ENCODE assay signal across 20 cellular contexts in genomic region chr18:654601-655000, GRCh38. TPM values are rescaled to one million over a fixed set of nuclear protein-coding genes. Genes with fewer than 3 reads are reported as not detected.
DNase-seq lines count a peak whose midpoint lies in the region; ATAC-seq and TF ChIP-seq lines count a peak whose summit lies in the region.
"Had no signal": no experiment of that assay in that cellular context is flagged by ENCODE, and none has a peak within 500 bp of the region (broad histone marks: within the 10 kb centered on the region; RNA-seq: fewer than 3 reads in every experiment).

No MANE protein-coding gene starts in this region.

- ATAC-seq in HG03469 (IDR thresholded peaks at IDR 0.05; ENCODE audit: unreplicated experiment) (no peak), HG02973 (IDR thresholded peaks at IDR 0.05; ENCODE audit: unreplicated experiment) (no peak)

- H3F3A ChIP-seq in DOHH2 (ENCODE audit: control insufficient read depth, insufficient read depth), result no peaks in the 10 kb centered on the region

- peak; percentile 28 for DNase-seq in NAMALWA (ENCODE audit: low spot score)
- DNase-seq in neural crest cell (ENCODE audit: low read depth, low spot score), result no peak
- DNase-seq in NCI-H2107 treated with DMSO at 0.1 percent for 48 hours (lab: John Stamatoyannopoulos, UW; ENCODE audit: unreplicated experiment), result no peak
- DNase-seq: AML-193; BE2C; CD4-positive, alpha-beta T cell; CD8-positive, alpha-beta memory T cell; DMS 273 treated with DMSO at 0.1 percent for 48 hours; DMS79; GF-D8; GM23248; H7; HCEC 1CT had no signal

- no peak overlapping the region for H3K4me3 ChIP-seq in DOHH2 (ENCODE audit: low read length)
- H3K4me3 ChIP-seq: BLaER1 treated with 17β-estradiol and CSF1 and Interleukin-3, amounts not matched to agents 10 nM and 100 nM; GM23248 had no signal

- H3K27ac Mint-ChIP-seq in neural crest cell (ENCODE audit: unreplicated experiment), result peak overlapping the region; percentile 43
- H3K27ac Mint-ChIP-seq: CD4-positive, alpha-beta T cell; CD8-positive, alpha-beta memory T cell had no signal

- no peak for TF ChIP-seq CTCF in DOHH2 (IDR thresholded peaks at IDR 0.05; ENCODE audit: low read depth, low read length, poor library complexity, severe bottlenecking)
- TF ChIP-seq CTCF in neural crest cell (conservative IDR thresholded peaks at IDR 0.05), result no peak

- H3K4me1 Mint-ChIP-seq in neural crest cell, result peaks cover 33% of the 10 kb centered on the region

- H3K27me3 Mint-ChIP-seq in neural crest cell (ENCODE audit: low read depth), result no peaks in the 10 kb centered on the region

- no peaks in the 10 kb centered on the region for H3K9me3 Mint-ChIP-seq in neural crest cell
- H3K9me3 Mint-ChIP-seq: CD4-positive, alpha-beta T cell; CD8-positive, alpha-beta memory T cell had no signal

- no peaks in the 10 kb centered on the region for H3K9me3 ChIP-seq in DOHH2 (ENCODE audit: control insufficient read depth, insufficient read depth, low read length)
- H3K9me3 ChIP-seq: BE2C had no signal

- peaks cover 59% of the 10 kb centered on the region for H3K79me2 ChIP-seq in DOHH2 (ENCODE audit: control insufficient read depth, low read length)

- H3K36me3 Mint-ChIP-seq in neural crest cell (ENCODE audit: low read depth), result peaks cover 20% of the 10 kb centered on the region

- peak overlapping the region; percentile 19; the same call in 1 of the 2 replicates for H3K4me2 ChIP-seq in DOHH2 (ENCODE audit: low read length)
- H3K4me2 ChIP-seq: BLaER1 treated with 17β-estradiol and CSF1 and Interleukin-3, amounts not matched to agents 10 nM and 100 nM had no signal

- peak overlapping the region; percentile 56 for H3K4me3 Mint-ChIP-seq in neural crest cell
- H3K4me3 Mint-ChIP-seq: CD14-positive monocyte; CD4-positive, alpha-beta T cell had no signal

- no peak overlapping the region for H3K27ac ChIP-seq in DOHH2 (ENCODE audit: low read depth, low read length)
- H3K27ac ChIP-seq: BLaER1 treated with 17β-estradiol and CSF1 and Interleukin-3, amounts not matched to agents 10 nM and 100 nM; GM23248 had no signal

- peaks cover 20% of the 10 kb centered on the region for H3K36me3 ChIP-seq in DOHH2 (ENCODE audit: control insufficient read depth, low read length)

- H3K4me1 ChIP-seq in DOHH2 (ENCODE audit: control insufficient read depth, low read length), result peaks cover 41% of the 10 kb centered on the region
- H3K4me1 ChIP-seq: BE2C had no signal

- H3K9me2 ChIP-seq in DOHH2 (replicated peaks; ENCODE audit: control insufficient read depth, low read length), result no peaks in the 10 kb centered on the region

- no peaks in the 10 kb centered on the region for H3K27me3 ChIP-seq in DOHH2 (ENCODE audit: control insufficient read depth, low read length)
- H3K27me3 ChIP-seq: BE2C had no signal

- peaks cover 4% of the 10 kb centered on the region; the same call in 1 of the 2 replicates for H4K20me1 ChIP-seq in DOHH2 (ENCODE audit: control insufficient read depth, insufficient read depth, low read depth, low read length)

RNA-seq across cellular contexts. Expression of gene TYMS, which starts 2.9 kb away (rescaled TPM):
- 264 and 268 TPM in 2 replicates for total RNA-seq in neural crest cell

RNA-seq across cellular contexts. Expression of gene CLUL1, which starts 57.8 kb away (rescaled TPM):
- total RNA-seq in neural crest cell, result 0.50 and 1.0 TPM in 2 replicates
- total RNA-seq: CD4-positive, alpha-beta T cell; CD8-positive, alpha-beta memory T cell; Daoy; GM23248; H1; H7 had no signal

RNA-seq across cellular contexts. Expression of gene ENOSF1, which starts 57.8 kb away (rescaled TPM):
- total RNA-seq in neural crest cell, result 78.6 and 83.3 TPM in 2 replicates
